In genomic region chr17:56762144-56762543, GRCh38 we compare ENCODE assay signal across 17 cellular contexts.
DNase-seq lines count a peak whose midpoint lies in the region; ATAC-seq and TF ChIP-seq lines count a peak whose summit lies in the region.
"Had no signal": no experiment of that assay in that cellular context is flagged by ENCODE, and none has a peak within 500 bp of the region (broad histone marks: within the 10 kb centered on the region; RNA-seq: fewer than 3 reads in every experiment).

No MANE protein-coding gene starts in this region.

- dilution Hi-C loops in IMR-90 (cut with HindIII; ENCODE audit: low sequenced_read_pairs, unreplicated experiment), result no loop called here

- peak overlapping the region; percentile 62 for H2AK9ac ChIP-seq in IMR-90 (replicated peaks; ENCODE audit: low read depth, low read length, poor library complexity)

- H3K27ac Mint-ChIP-seq in activated CD4-positive, alpha-beta T cell treated with anti-CD3 and anti-CD28 coated beads for 36 hours, result peak overlapping the region; percentile 82
- peak overlapping the region; percentile 48 for H3K27ac Mint-ChIP-seq in activated naive CD8-positive, alpha-beta T cell treated with anti-CD3 and anti-CD28 coated beads, Interleukin-2, amount 50 U/mL, for 24 hours
- H3K27ac Mint-ChIP-seq in activated naive CD8-positive, alpha-beta T cell treated with anti-CD3 and anti-CD28 coated beads for 36 hours, result no peak overlapping the region
- peak overlapping the region in 6 of 9 donors; percentile 23 to 95 (median 80) for H3K27ac Mint-ChIP-seq in naive thymus-derived CD4-positive, alpha-beta T cell
- H3K27ac Mint-ChIP-seq: B cell; CD8-positive, alpha-beta memory T cell had no signal

- POLR2A ChIA-PET in activated CD4-positive, alpha-beta T cell treated with anti-CD3 and anti-CD28 coated beads for 36 hours (lab: Charles Lee), result no interaction called here
- POLR2A ChIA-PET in IMR-90 (lab: Charles Lee; ENCODE audit: unreplicated experiment), result no interaction called here
- POLR2A ChIA-PET in naive thymus-derived CD4-positive, alpha-beta T cell (lab: Charles Lee), result no interaction called here

- ATAC-seq in activated CD4-positive, alpha-beta T cell treated with anti-CD3 and anti-CD28 coated beads for 36 hours, result no peak
- ATAC-seq in activated naive CD8-positive, alpha-beta T cell treated with anti-CD3 and anti-CD28 coated beads, Interleukin-2, amount 50 U/mL, for 24 hours, result no peak
- ATAC-seq in IMR-90 (ENCODE audit: low read depth), result no peak
- no peak for ATAC-seq in naive thymus-derived CD4-positive, alpha-beta T cell

- no peak overlapping the region for H3K4ac ChIP-seq in IMR-90 (ENCODE audit: low read depth, low read length)

- peak overlapping the region; percentile 43 for H2AK5ac ChIP-seq in IMR-90 (ENCODE audit: low read depth, low read length)

- H2AFZ ChIP-seq in IMR-90 (replicated peaks; ENCODE audit: low read length, poor library complexity), result peak overlapping the region; percentile 62

- no peak overlapping the region for H3K4me3 Mint-ChIP-seq in activated CD4-positive, alpha-beta T cell treated with anti-CD3 and anti-CD28 coated beads for 36 hours
- no peak overlapping the region for H3K4me3 Mint-ChIP-seq in activated naive CD8-positive, alpha-beta T cell treated with anti-CD3 and anti-CD28 coated beads, Interleukin-2, amount 50 U/mL, for 24 hours
- no peak overlapping the region for H3K4me3 Mint-ChIP-seq in activated naive CD8-positive, alpha-beta T cell treated with anti-CD3 and anti-CD28 coated beads for 36 hours
- peak overlapping the region in 3 of 10 donors; percentile 26 to 61 (median 61) for H3K4me3 Mint-ChIP-seq in naive thymus-derived CD4-positive, alpha-beta T cell
- H3K4me3 Mint-ChIP-seq: B cell; CD8-positive, alpha-beta memory T cell had no signal

- no peak overlapping the region for H3K9ac ChIP-seq in IMR-90 (ENCODE audit: low read depth, low read length)
- H3K9ac ChIP-seq: BLaER1 treated with 17β-estradiol and CSF1 and Interleukin-3, amounts not matched to agents 10 nM and 100 nM; GM23248 had no signal

- H2BK15ac ChIP-seq in IMR-90 (ENCODE audit: low read depth, low read length), result peak overlapping the region; percentile 48; the same call in 1 of the 3 replicates

- no peak overlapping the region for H3K23ac ChIP-seq in IMR-90 (ENCODE audit: low read depth, low read length)

- no peak overlapping the region for H2BK5ac ChIP-seq in IMR-90 (ENCODE audit: low read depth, low read length, poor library complexity, severe bottlenecking)

- H3K36me3 ChIP-seq in IMR-90 (ENCODE audit: control insufficient read depth, insufficient read depth, low read length), result no peaks in the 10 kb centered on the region
- no peaks in the 10 kb centered on the region for H3K36me3 ChIP-seq in naive thymus-derived CD4-positive, alpha-beta T cell (ENCODE audit: control insufficient read depth in 2 of 3, insufficient read depth in 3 of 3, low read length in 3 of 3)
- H3K36me3 ChIP-seq: HAP-1 had no signal

- CTCF ChIA-PET in activated CD4-positive, alpha-beta T cell treated with anti-CD3 and anti-CD28 coated beads for 36 hours (lab: Charles Lee), result no interaction called here
- CTCF ChIA-PET in IMR-90 (lab: Yijun Ruan, JAX), result no interaction called here
- CTCF ChIA-PET in naive thymus-derived CD4-positive, alpha-beta T cell (lab: Charles Lee), result no interaction called here

- 0 out of 2 replicates have a peak overlapping the region, but pooled peaks have one; percentile 20 for H2BK20ac ChIP-seq in IMR-90 (ENCODE audit: low read depth, low read length)

- H3K9me3 Mint-ChIP-seq in activated CD4-positive, alpha-beta T cell treated with anti-CD3 and anti-CD28 coated beads for 36 hours (ENCODE audit: low read depth), result no peaks in the 10 kb centered on the region
- H3K9me3 Mint-ChIP-seq in activated naive CD8-positive, alpha-beta T cell treated with anti-CD3 and anti-CD28 coated beads, Interleukin-2, amount 50 U/mL, for 24 hours, result no peaks in the 10 kb centered on the region
- H3K9me3 Mint-ChIP-seq in activated naive CD8-positive, alpha-beta T cell treated with anti-CD3 and anti-CD28 coated beads for 36 hours, result no peaks in the 10 kb centered on the region
- peaks cover 0 to 2% (median 0%) of the 10 kb centered on the region in 11 donors for H3K9me3 Mint-ChIP-seq in naive thymus-derived CD4-positive, alpha-beta T cell
- H3K9me3 Mint-ChIP-seq: CD8-positive, alpha-beta memory T cell had no signal

- H3K36me3 Mint-ChIP-seq in activated CD4-positive, alpha-beta T cell treated with anti-CD3 and anti-CD28 coated beads for 36 hours (ENCODE audit: low read depth), result no peaks in the 10 kb centered on the region
- H3K36me3 Mint-ChIP-seq in activated naive CD8-positive, alpha-beta T cell treated with anti-CD3 and anti-CD28 coated beads, Interleukin-2, amount 50 U/mL, for 24 hours (ENCODE audit: low read depth), result no peaks in the 10 kb centered on the region
- H3K36me3 Mint-ChIP-seq in activated naive CD8-positive, alpha-beta T cell treated with anti-CD3 and anti-CD28 coated beads for 36 hours, result no peaks in the 10 kb centered on the region
- peaks cover 0 to 8% (median 0%) of the 10 kb centered on the region in 5 donors for H3K36me3 Mint-ChIP-seq in naive thymus-derived CD4-positive, alpha-beta T cell
- H3K36me3 Mint-ChIP-seq: CD8-positive, alpha-beta memory T cell had no signal

- no peak for TF ChIP-seq RAD21 in IMR-90 (IDR thresholded peaks at IDR 0.05; ENCODE audit: low read length)

- no peak overlapping the region for H3K18ac ChIP-seq in IMR-90 (ENCODE audit: low read depth, low read length)

- no peak overlapping the region for H3K14ac ChIP-seq in IMR-90 (replicated peaks; ENCODE audit: low read depth, low read length)

- BruUV-seq in IMR-90 (replicated peaks; lab: Mats Ljungman, UMichigan), result no TSS peak

- H3K4me1 ChIP-seq in IMR-90 (ENCODE audit: control insufficient read depth, insufficient read depth, low read length), result 0 out of 2 replicates have a peak, but pooled peaks cover 3% of the 10 kb centered on the region
- H3K4me1 ChIP-seq in naive thymus-derived CD4-positive, alpha-beta T cell (ENCODE audit: control insufficient read depth in 2 of 2, insufficient read depth in 2 of 2, low read length in 2 of 2), result peaks cover 0 to 14% of the 10 kb centered on the region in 2 donors
- H3K4me1 ChIP-seq: HAP-1 had no signal

- no peaks in the 10 kb centered on the region for H3K27me3 ChIP-seq in IMR-90 (ENCODE audit: control insufficient read depth, insufficient read depth, low read length)
- H3K27me3 ChIP-seq in naive thymus-derived CD4-positive, alpha-beta T cell (ENCODE audit: control insufficient read depth in 2 of 2, insufficient read depth in 2 of 2, low read length in 2 of 2), result no peaks in the 10 kb centered on the region
- H3K27me3 ChIP-seq: BLaER1 treated with 17β-estradiol and CSF1 and Interleukin-3, amounts not matched to agents 10 nM and 100 nM had no signal

- H4K91ac ChIP-seq in IMR-90 (ENCODE audit: insufficient read depth, low read depth, low read length), result no peak overlapping the region; the same call in 1 of the 2 replicates

- intact Hi-C loops in activated CD4-positive, alpha-beta T cell treated with anti-CD3 and anti-CD28 coated beads for 36 hours (cut with DNase I, micrococcal nuclease), result loop anchor here in 1 of 2 experiments (10.0 kb wide), 1 partner anchor 467 kb away; no protein-coding TSS in a partner anchor
- intact Hi-C loops in IMR-90 (cut with micrococcal nuclease), result no loop called here
- intact Hi-C loops in naive thymus-derived CD4-positive, alpha-beta T cell (cut with micrococcal nuclease), result loop anchor here (2.0 kb wide), 2 partner anchors 17 to 19 kb away; no protein-coding TSS in a partner anchor

- peak overlapping the region; percentile 24 for H2BK120ac ChIP-seq in IMR-90 (ENCODE audit: low read depth, low read length)

- no peak for TF ChIP-seq CTCF in IMR-90 (conservative IDR thresholded peaks at IDR 0.05; ENCODE audit: low read depth, low read length)

- H4K20me1 ChIP-seq in IMR-90 (ENCODE audit: insufficient read depth, low read length), result no peaks in the 10 kb centered on the region
- H4K20me1 ChIP-seq: BLaER1 treated with 17β-estradiol and CSF1 and Interleukin-3, amounts not matched to agents 10 nM and 100 nM had no signal

- H3K9me3 ChIP-seq in IMR-90 (ENCODE audit: control insufficient read depth, insufficient read depth, low read length), result peaks cover 4% of the 10 kb centered on the region
- no peaks in the 10 kb centered on the region for H3K9me3 ChIP-seq in naive thymus-derived CD4-positive, alpha-beta T cell (ENCODE audit: control insufficient read depth in 2 of 3, low read length in 3 of 3)
- H3K9me3 ChIP-seq: HAP-1 had no signal

- H4K8ac ChIP-seq in IMR-90 (ENCODE audit: low read depth in 2 of 2, low read length in 2 of 2), result peak overlapping the region in 1 of 2 experiments; percentile 25; a peak in 1 of 4 replicates

- H3K9me1 ChIP-seq in IMR-90 (ENCODE audit: insufficient read depth, low read length), result 0 out of 2 replicates have a peak, but pooled peaks cover 7% of the 10 kb centered on the region

- TF ChIP-seq POLR2A in IMR-90 (IDR thresholded peaks at IDR 0.05; ENCODE audit: low read depth, low read length), result no peak

- no peak overlapping the region for H3K27ac ChIP-seq in IMR-90 (ENCODE audit: insufficient read depth, low read length)
- no peak overlapping the region for H3K27ac ChIP-seq in naive thymus-derived CD4-positive, alpha-beta T cell (ENCODE audit: low read depth, low read length)
- H3K27ac ChIP-seq: BLaER1 treated with 17β-estradiol and CSF1 and Interleukin-3, amounts not matched to agents 10 nM and 100 nM; GM23248 had no signal

- no peak overlapping the region for H4K5ac ChIP-seq in IMR-90 (ENCODE audit: low read depth, low read length)

- H3K4me3 ChIP-seq in IMR-90 (ENCODE audit: insufficient read depth, low read depth, low read length), result no peak overlapping the region
- H3K4me3 ChIP-seq in naive thymus-derived CD4-positive, alpha-beta T cell (ENCODE audit: low read length), result no peak overlapping the region
- H3K4me3 ChIP-seq: BLaER1 treated with 17β-estradiol and CSF1 and Interleukin-3, amounts not matched to agents 10 nM and 100 nM; GM23248; HAP-1 had no signal

- no peaks in the 10 kb centered on the region for H3K27me3 Mint-ChIP-seq in activated CD4-positive, alpha-beta T cell treated with anti-CD3 and anti-CD28 coated beads for 36 hours
- H3K27me3 Mint-ChIP-seq in activated naive CD8-positive, alpha-beta T cell treated with anti-CD3 and anti-CD28 coated beads, Interleukin-2, amount 50 U/mL, for 24 hours, result no peaks in the 10 kb centered on the region
- peaks cover 4% of the 10 kb centered on the region for H3K27me3 Mint-ChIP-seq in activated naive CD8-positive, alpha-beta T cell treated with anti-CD3 and anti-CD28 coated beads for 36 hours
- peaks cover 0 to 5% (median 0%) of the 10 kb centered on the region in 5 donors for H3K27me3 Mint-ChIP-seq in naive thymus-derived CD4-positive, alpha-beta T cell

- 72% methylated on average over 3 of the region's 5 CpGs; no CpG with 5 or more reads in 1 of the 2 experiments for WGBS in IMR-90 (ENCODE audit: extremely low coverage in 2 of 2, insufficient read length in 1 of 2), 2 experiments

- H3K56ac ChIP-seq in IMR-90 (ENCODE audit: extremely low read depth, insufficient read depth, low read length), result no peak overlapping the region

- H3K4me1 Mint-ChIP-seq in activated CD4-positive, alpha-beta T cell treated with anti-CD3 and anti-CD28 coated beads for 36 hours, result peaks cover 22% of the 10 kb centered on the region
- peaks cover 16% of the 10 kb centered on the region for H3K4me1 Mint-ChIP-seq in activated naive CD8-positive, alpha-beta T cell treated with anti-CD3 and anti-CD28 coated beads, Interleukin-2, amount 50 U/mL, for 24 hours
- peaks cover 12% of the 10 kb centered on the region for H3K4me1 Mint-ChIP-seq in activated naive CD8-positive, alpha-beta T cell treated with anti-CD3 and anti-CD28 coated beads for 36 hours
- H3K4me1 Mint-ChIP-seq in naive thymus-derived CD4-positive, alpha-beta T cell, result peaks cover 13 to 30% (median 23%) of the 10 kb centered on the region in 7 donors
- H3K4me1 Mint-ChIP-seq: B cell; CD8-positive, alpha-beta memory T cell had no signal

- DNase-seq in activated CD4-positive, alpha-beta T cell treated with anti-CD3 and anti-CD28 coated beads for 36 hours, result no peak
- DNase-seq in activated CD4-positive, alpha-beta T cell treated with anti-CD3 and anti-CD28 coated beads, Interleukin-2, amount 50 U/mL, for 48 hours, result no peak
- DNase-seq in activated naive CD8-positive, alpha-beta T cell treated with anti-CD3 and anti-CD28 coated beads, Interleukin-2, amount 50 U/mL, for 24 hours, result no peak
- DNase-seq in activated naive CD8-positive, alpha-beta T cell treated with anti-CD3 and anti-CD28 coated beads for 36 hours, result no peak
- DNase-seq in IMR-90 (no peak), DMS53 (lab: John Stamatoyannopoulos, UW) (no peak)
- no peak for DNase-seq in naive thymus-derived CD4-positive, alpha-beta T cell
- DNase-seq in activated CD4-positive, CD25-positive, alpha-beta regulatory T cell treated with anti-CD3 and anti-CD28 coated beads, Interleukin-2, amount 50 U/mL, for 72 hours, result no peak
- DNase-seq: 8988T; CD8-positive, alpha-beta memory T cell; COR-L47; DMS 273 treated with DMSO at 0.1 percent for 48 hours; GDM1; GM23248 had no signal

- H3K4me2 ChIP-seq in IMR-90 (ENCODE audit: low read depth, low read length), result no peak overlapping the region

- H3K79me1 ChIP-seq in IMR-90 (ENCODE audit: low read depth in 1 of 2, low read length in 2 of 2), result no peaks in the 10 kb centered on the region

- in situ Hi-C loops in IMR-90 (cut with MboI; ENCODE audit: low sequenced_read_pairs), result no loop called here
